30 cellular contexts compared by ENCODE assay signal in the genomic region with DNA sequence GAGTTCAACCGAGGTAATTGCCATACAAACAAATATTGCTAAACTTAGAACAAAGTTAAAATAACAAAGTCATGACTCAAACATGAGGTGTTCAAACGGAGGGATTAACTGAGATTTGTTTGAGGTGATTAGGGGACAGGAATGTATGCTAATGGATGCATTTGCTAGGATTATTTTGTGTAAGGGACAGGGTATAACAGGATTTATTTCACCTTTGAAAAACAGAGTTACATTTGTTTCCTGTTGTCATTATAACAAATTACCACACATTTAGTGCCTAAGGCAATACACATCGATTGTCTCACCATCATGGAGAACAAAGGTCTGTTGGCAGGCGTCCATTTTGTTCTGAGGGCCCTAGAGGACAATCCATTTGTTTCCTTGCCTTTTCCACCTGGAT.
DNase-seq lines count a peak whose midpoint lies in the region; ATAC-seq and TF ChIP-seq lines count a peak whose summit lies in the region.
"Had no signal": no experiment of that assay in that cellular context is flagged by ENCODE, and none has a peak within 500 bp of the region (broad histone marks: within the 10 kb centered on the region; RNA-seq: fewer than 3 reads in every experiment).

No MANE protein-coding gene starts in this region.

- no peaks in the 10 kb centered on the region for H3K4me1 ChIP-seq in CD8-positive, alpha-beta T cell (ENCODE audit: insufficient read depth, low read length)
- H3K4me1 ChIP-seq: esophagus muscularis mucosa, lower lobe of right lung, stomach, tibial artery had no signal

- no peaks in the 10 kb centered on the region for H3K36me3 ChIP-seq in CD8-positive, alpha-beta T cell (ENCODE audit: insufficient read depth, low read length)
- H3K36me3 ChIP-seq: esophagus muscularis mucosa, lower lobe of right lung, stomach, tibial artery had no signal

- TF ChIP-seq CTCF in CD8-positive, alpha-beta T cell (IDR thresholded peaks at IDR 0.05), result no peak

- no peak for ATAC-seq in CD8-positive, alpha-beta T cell
- ATAC-seq: activated CD8-positive, alpha-beta T cell treated with anti-CD3 and anti-CD28 coated beads for 36 hours; activated naive CD4-positive, alpha-beta T cell treated with anti-CD3 and anti-CD28 coated beads, Interleukin-2, amount 50 U/mL, for 72 hours; GM23338; lower lobe of right lung; natural killer cell treated with Interleukin-12 subunit alpha and Interleukin-12 subunit beta and Interleukin-15 and Interleukin-18, amount 100 ng/mL, for 72 hours had no signal

- no peaks in the 10 kb centered on the region for H3K4me1 Mint-ChIP-seq in CD8-positive, alpha-beta T cell (ENCODE audit: low read depth)
- H3K4me1 Mint-ChIP-seq: endodermal cell, GM23338 had no signal

- intact Hi-C loops in CD8-positive, alpha-beta T cell (cut with DNase I, micrococcal nuclease), result no loop called here

- H3K27me3 Mint-ChIP-seq in CD8-positive, alpha-beta T cell (ENCODE audit: low read depth), result no peaks in the 10 kb centered on the region
- H3K27me3 Mint-ChIP-seq: activated CD8-positive, alpha-beta T cell treated with anti-CD3 and anti-CD28 coated beads for 36 hours; CD4-positive, alpha-beta T cell; natural killer cell treated with Interleukin-12 subunit alpha and Interleukin-12 subunit beta and Interleukin-15 and Interleukin-18, amount 100 ng/mL, for 72 hours had no signal

- DNase-seq in NCI-H1417 (lab: John Stamatoyannopoulos, UW) (peak in 2 of 3 experiments; percentile 5 to 48), NCI-H1417 treated with DMSO at 0.1 percent for 48 hours (lab: John Stamatoyannopoulos, UW) (no peak), NCI-H1436 treated with DMSO at 0.1 percent for 48 hours (lab: John Stamatoyannopoulos, UW) (peak; percentile 20), NCI-H774 (lab: John Stamatoyannopoulos, UW) (peak; percentile 20), mucosa of gallbladder (ENCODE audit: low spot score) (peak; percentile 77), NCI-H2196 treated with DMSO at 0.1 percent for 48 hours (lab: John Stamatoyannopoulos, UW; ENCODE audit: unreplicated experiment) (no peak), COLO829 (ENCODE audit: low spot score) (no peak)
- DNase-seq in CD8-positive, alpha-beta T cell, result no peak
- DNase-seq: activated CD8-positive, alpha-beta T cell treated with anti-CD3 and anti-CD28 coated beads for 36 hours; anterior cingulate cortex; CD4-positive, alpha-beta T cell; endodermal cell; foreskin melanocyte; kidney glomerular epithelial cell; lower lobe of right lung; NCI-H1092; NCI-H2171; NCI-H69; OCI-M1; Right ventricle myocardium superior; stomach; T-helper 2 cell; tibial artery had no signal

- H3K4me3 ChIP-seq in CD8-positive, alpha-beta T cell (ENCODE audit: low read depth, low read length), result no peak overlapping the region
- H3K4me3 ChIP-seq: esophagus muscularis mucosa, GM23338, lower lobe of right lung, skin epidermis, stomach, tibial artery had no signal

- no peak overlapping the region for H3K27ac ChIP-seq in CD8-positive, alpha-beta T cell (ENCODE audit: low read depth, low read length)
- H3K27ac ChIP-seq: esophagus muscularis mucosa, HL-60, lower lobe of right lung, skin epidermis, stomach, tibial artery had no signal

- POLR2A ChIA-PET in CD8-positive, alpha-beta T cell (lab: Charles Lee), result no interaction called here

- no peak overlapping the region for H3K4me3 Mint-ChIP-seq in CD8-positive, alpha-beta T cell
- H3K4me3 Mint-ChIP-seq: activated CD8-positive, alpha-beta T cell treated with anti-CD3 and anti-CD28 coated beads for 36 hours; CD4-positive, alpha-beta T cell; endodermal cell; GM23338; natural killer cell treated with Interleukin-12 subunit alpha and Interleukin-12 subunit beta and Interleukin-15 and Interleukin-18, amount 100 ng/mL, for 72 hours had no signal

- H3K36me3 Mint-ChIP-seq in CD8-positive, alpha-beta T cell, result no peaks in the 10 kb centered on the region
- H3K36me3 Mint-ChIP-seq: activated naive CD4-positive, alpha-beta T cell treated with anti-CD3 and anti-CD28 coated beads, Interleukin-2, amount 50 U/mL, for 72 hours; natural killer cell treated with Interleukin-12 subunit alpha and Interleukin-12 subunit beta and Interleukin-15 and Interleukin-18, amount 100 ng/mL, for 72 hours had no signal

- CTCF ChIA-PET in CD8-positive, alpha-beta T cell (lab: Charles Lee), result no interaction called here

- H3K27me3 ChIP-seq in CD8-positive, alpha-beta T cell (ENCODE audit: insufficient read depth, low read length), result no peaks in the 10 kb centered on the region
- H3K27me3 ChIP-seq: esophagus muscularis mucosa, stomach, tibial artery had no signal

- peaks cover 6% of the 10 kb centered on the region for H3K9me3 Mint-ChIP-seq in CD8-positive, alpha-beta T cell
- H3K9me3 Mint-ChIP-seq: GM23338 had no signal

- H3K9me3 ChIP-seq in CD8-positive, alpha-beta T cell (ENCODE audit: low read length), result no peaks in the 10 kb centered on the region
- H3K9me3 ChIP-seq: esophagus muscularis mucosa, lower lobe of right lung, tibial artery had no signal

- no peak overlapping the region for H3K27ac Mint-ChIP-seq in CD8-positive, alpha-beta T cell
- H3K27ac Mint-ChIP-seq: activated CD8-positive, alpha-beta T cell treated with anti-CD3 and anti-CD28 coated beads for 36 hours; activated naive CD4-positive, alpha-beta T cell treated with anti-CD3 and anti-CD28 coated beads, Interleukin-2, amount 50 U/mL, for 72 hours; activated T-helper 2 cell treated with anti-CD3 and anti-CD28 coated beads, Interferon-gamma antibody, Interleukin-2, Interleukin-4, amounts not matched to agents 10 μg/mL and 5 μg/mL and 100 μg/mL, durations not matched to agents 14 hours and 24 hours and 36 hours; CD4-positive, alpha-beta T cell; endodermal cell; GM23338; natural killer cell treated with Interleukin-12 subunit alpha and Interleukin-12 subunit beta and Interleukin-15 and Interleukin-18, amount 100 ng/mL, for 72 hours had no signal

Comparison
In these comparisons a context has a peak if more than half of its experiments do, and no peak if none do; other contexts are left out.
1. DNase-seq: peak in NCI-H1417 (2 of 3), NCI-H1436 treated with DMSO at 0.1 percent for 48 hours (single experiment), NCI-H774 (single experiment) and mucosa of gallbladder (single experiment); none in NCI-H1417 treated with DMSO at 0.1 percent for 48 hours (single experiment), NCI-H2196 treated with DMSO at 0.1 percent for 48 hours (single experiment), CD8-positive, alpha-beta T cell (0 of 7) and COLO829 (single experiment).